ENCODE assay signal across 17 cellular contexts in the genomic region with DNA sequence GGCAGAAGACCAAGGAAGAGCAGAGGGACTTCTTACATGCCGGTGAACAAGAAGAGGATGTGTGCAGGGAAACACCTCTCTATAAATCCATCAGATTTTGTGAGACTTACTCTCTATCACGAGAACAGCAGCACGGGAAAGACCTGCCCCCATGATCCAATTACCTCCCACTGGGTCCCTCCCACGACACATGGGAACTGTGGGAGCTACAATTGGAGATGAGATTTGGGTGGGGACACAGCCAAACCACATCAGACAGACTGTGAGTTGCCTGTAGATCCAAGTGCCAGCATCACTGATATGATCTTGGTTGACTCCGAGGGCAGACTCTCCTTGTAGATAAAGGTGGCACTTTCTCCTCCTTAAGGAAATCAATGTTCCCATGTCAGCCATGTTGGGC.
A peak's percentile ranks its signal among the peaks of the same experiment; 100 is the strongest.
DNase-seq lines count a peak whose midpoint lies in the region; ATAC-seq and TF ChIP-seq lines count a peak whose summit lies in the region.
"Had no signal": no experiment of that assay in that cellular context is flagged by ENCODE, and none has a peak within 500 bp of the region (broad histone marks: within the 10 kb centered on the region; RNA-seq: fewer than 3 reads in every experiment).

No MANE protein-coding gene starts in this region.

- no peak overlapping the region for H3K9ac ChIP-seq in HUES48 (ENCODE audit: low read depth, low read length)

- H3K9me3 Mint-ChIP-seq in nephron (peaks cover 4% of the 10 kb centered on the region), type B pancreatic cell (peaks cover 5% of the 10 kb centered on the region)
- H3K9me3 Mint-ChIP-seq: CD8-positive, alpha-beta T cell; GM23338; HFFc6 had no signal

- H3K4me3 Mint-ChIP-seq in nephron: peak overlapping the region in 2 of 3 experiments; percentile 22 to 33
- H3K4me3 Mint-ChIP-seq in type B pancreatic cell: peak overlapping the region; percentile 30
- H3K4me3 Mint-ChIP-seq: CD8-positive, alpha-beta T cell; GM23338; HFFc6 had no signal

- peaks cover 17% of the 10 kb centered on the region for H3K27me3 Mint-ChIP-seq in nephron (ENCODE audit: low read depth)
- H3K27me3 Mint-ChIP-seq in type B pancreatic cell: peaks cover 11% of the 10 kb centered on the region

- H3K36me3 Mint-ChIP-seq in nephron (ENCODE audit: low read depth): no peaks in the 10 kb centered on the region
- H3K36me3 Mint-ChIP-seq in type B pancreatic cell: no peaks in the 10 kb centered on the region
- H3K36me3 Mint-ChIP-seq: CD8-positive, alpha-beta T cell had no signal

- H3K36me3 ChIP-seq in HUES48 (ENCODE audit: control insufficient read depth, insufficient read depth, low read length): no peaks in the 10 kb centered on the region
- H3K36me3 ChIP-seq: BE2C, HAP-1 had no signal

- H3K27me3 ChIP-seq in HUES48 (ENCODE audit: control insufficient read depth, insufficient read depth, low read length): peaks cover 2% of the 10 kb centered on the region; the same call in 1 of the 2 replicates
- H3K27me3 ChIP-seq: BE2C had no signal

- no peak for DNase-seq in type B pancreatic cell (ENCODE audit: extremely low spot score, unreplicated experiment)
- no peak for DNase-seq in SHP77 treated with DMSO at 0.1 percent for 48 hours (lab: John Stamatoyannopoulos, UW)
- DNase-seq in left colon: no peak
- DNase-seq: BE2C; CD8-positive, alpha-beta T cell; COR-L47; DMS153; DMS79 treated with DMSO at 0.1 percent for 48 hours; EL; HFFc6 had no signal

- H3K4me1 Mint-ChIP-seq in nephron (peaks cover 63% of the 10 kb centered on the region), type B pancreatic cell (ENCODE audit: unreplicated experiment) (peaks cover 31% of the 10 kb centered on the region)

- H3K4me1 ChIP-seq in HUES48 (ENCODE audit: control insufficient read depth, insufficient read depth, low read length): peaks cover 14% of the 10 kb centered on the region
- H3K4me1 ChIP-seq: BE2C, HAP-1 had no signal

- no peak for ATAC-seq in HG02870 (IDR thresholded peaks at IDR 0.05; ENCODE audit: unreplicated experiment)
- ATAC-seq in left colon: no peak
- ATAC-seq: CD8-positive, alpha-beta T cell had no signal

- H3K4me3 ChIP-seq in HUES48 (ENCODE audit: low read depth, low read length): no peak overlapping the region
- H3K4me3 ChIP-seq: GM23338, HAP-1 had no signal

- no peaks in the 10 kb centered on the region for H3K9me3 ChIP-seq in HUES48 (ENCODE audit: control insufficient read depth, insufficient read depth, low read length)
- H3K9me3 ChIP-seq: BE2C, HAP-1 had no signal

- H3K27ac ChIP-seq in HUES48 (ENCODE audit: low read depth, low read length) (peak overlapping the region; percentile 52), cingulate gyrus (ENCODE audit: low read depth, low read length) (peak overlapping the region; percentile 50)
- H3K27ac ChIP-seq: C4-2B had no signal

- peak overlapping the region in 2 of 3 experiments; percentile 46 to 55 for H3K27ac Mint-ChIP-seq in nephron
- H3K27ac Mint-ChIP-seq in type B pancreatic cell: no peak overlapping the region
- H3K27ac Mint-ChIP-seq: CD8-positive, alpha-beta T cell; GM23338; HFFc6 had no signal

- intact Hi-C loops in left colon (cut with DNase I, micrococcal nuclease): no loop called here

- no peak for TF ChIP-seq CTCF in nephron (IDR thresholded peaks at IDR 0.05; ENCODE audit: unreplicated experiment in 3 of 3)
- TF ChIP-seq CTCF in type B pancreatic cell (conservative IDR thresholded peaks at IDR 0.05): no peak
